In genomic region chr16:3017262-3017805, GRCh38 we compare ENCODE assay signal across 30 cellular contexts. TPM values are rescaled to one million over a fixed set of nuclear protein-coding genes. Genes with fewer than 3 reads are reported as not detected.
DNase-seq lines count a peak whose midpoint lies in the region; ATAC-seq and TF ChIP-seq lines count a peak whose summit lies in the region.
"Had no signal": no experiment of that assay in that cellular context is flagged by ENCODE, and none has a peak within 500 bp of the region (broad histone marks: within the 10 kb centered on the region; RNA-seq: fewer than 3 reads in every experiment).

No MANE protein-coding gene starts in this region.

- H3K9me3 ChIP-seq in HUES64 (ENCODE audit: insufficient read depth, low read depth, low read length) (no peaks in the 10 kb centered on the region), endodermal cell (ENCODE audit: control insufficient read depth, low read length) (no peaks in the 10 kb centered on the region)
- H3K9me3 ChIP-seq: BLaER1, colonic mucosa, pancreas, thoracic aorta had no signal

- peak overlapping the region; percentile 76 for H2BK5ac ChIP-seq in mesendoderm (ENCODE audit: low read length)

- H3K4ac ChIP-seq in mesendoderm (ENCODE audit: low read depth, low read length): peak overlapping the region; percentile 93

- peak overlapping the region; percentile 70 for H3K18ac ChIP-seq in mesendoderm (ENCODE audit: low read length)

- H2BK120ac ChIP-seq in mesendoderm (ENCODE audit: low read depth, low read length): no peak overlapping the region

- H2AK5ac ChIP-seq in mesendoderm (ENCODE audit: low read length): peak overlapping the region; percentile 69

- no peak for ATAC-seq in left lobe of liver
- ATAC-seq in activated CD8-positive, alpha-beta T cell treated with anti-CD3 and anti-CD28 coated beads, Interleukin-2, amount 10 ng/mL, durations not matched to agents 7 days and 5 days: no peak
- ATAC-seq: GM12878, pancreas had no signal

- peak overlapping the region; percentile 29 for H3K23ac ChIP-seq in mesendoderm (ENCODE audit: low read length)

- H3K4me3 ChIP-seq in HUES64 (ENCODE audit: low read length): peak overlapping the region; percentile 97
- H3K4me3 ChIP-seq in endodermal cell (ENCODE audit: low read length): peak overlapping the region; percentile 97
- peak overlapping the region; percentile 89 for H3K4me3 ChIP-seq in mesendoderm (ENCODE audit: low read length)
- H3K4me3 ChIP-seq: BLaER1, colonic mucosa, GM12878, lung, pancreas, thoracic aorta had no signal

- H3K79me1 ChIP-seq in mesendoderm (ENCODE audit: low read length): peaks cover 3% of the 10 kb centered on the region

- H3K4me1 Mint-ChIP-seq in endodermal cell: peaks cover 46% of the 10 kb centered on the region
- peaks cover 20% of the 10 kb centered on the region for H3K4me1 Mint-ChIP-seq in type B pancreatic cell (ENCODE audit: unreplicated experiment)
- peaks cover 28% of the 10 kb centered on the region for H3K4me1 Mint-ChIP-seq in activated CD8-positive, alpha-beta T cell treated with anti-CD3 and anti-CD28 coated beads, Interleukin-2, amount 10 ng/mL, durations not matched to agents 7 days and 5 days (ENCODE audit: low read depth)

- H3K27ac Mint-ChIP-seq in endodermal cell: peak overlapping the region; percentile 91
- H3K27ac Mint-ChIP-seq in type B pancreatic cell: peak overlapping the region; percentile 85
- H3K27ac Mint-ChIP-seq in activated CD8-positive, alpha-beta T cell treated with anti-CD3 and anti-CD28 coated beads, Interleukin-2, amount 10 ng/mL, durations not matched to agents 7 days and 5 days: no peak overlapping the region
- H3K27ac Mint-ChIP-seq: activated B cell treated with CpG ODN at 0.5 μM for 24 hours; activated CD4-positive, alpha-beta T cell treated with anti-CD3 and anti-CD28 coated beads, Interleukin-2, amount 10 ng/mL, durations not matched to agents 7 days and 5 days; activated naive CD8-positive, alpha-beta T cell treated with anti-CD3 and anti-CD28 coated beads for 36 hours; activated T-cell treated with anti-CD3 and anti-CD28 coated beads, Interleukin-2, amount 50 U/mL, for 24 hours; stimulated activated naive CD8-positive, alpha-beta T cell treated with anti-CD3 and anti-CD28 coated beads, Interleukin-15, Interleukin-2, amounts not matched to agents 100 ng/mL and 50 ng/mL, for 24 hours had no signal

- peaks cover 21% of the 10 kb centered on the region for H3K79me2 ChIP-seq in mesendoderm (ENCODE audit: control insufficient read depth, insufficient read depth, low read length)

- POLR2A ChIA-PET in activated CD8-positive, alpha-beta T cell treated with anti-CD3 and anti-CD28 coated beads, Interleukin-2, amount 10 ng/mL, durations not matched to agents 7 days and 5 days (lab: Charles Lee): no interaction called here

- WGBS in HUES64: 2% methylated on average over 29 of the region's 29 CpGs
- WGBS in endodermal cell (ENCODE audit: insufficient coverage in 1 of 2, insufficient read length in 1 of 2), 2 experiments: 1 to 2% methylated on average over 13 to 29 of the region's 29 CpGs
- no CpG with 5 or more reads among the region's 29 CpGs for WGBS in mesendoderm (ENCODE audit: extremely low coverage, insufficient coverage, low lambda C conversion rate)

- CTCF ChIA-PET in activated CD8-positive, alpha-beta T cell treated with anti-CD3 and anti-CD28 coated beads, Interleukin-2, amount 10 ng/mL, durations not matched to agents 7 days and 5 days (lab: Charles Lee): interaction anchor here (1.0 to 7.2 kb wide), 2 partner anchors 13 to 14 kb away, joined by 3 to 105 read pairs; no protein-coding TSS in a partner anchor

- peaks cover 25% of the 10 kb centered on the region for H3K36me3 Mint-ChIP-seq in endodermal cell (ENCODE audit: low read depth)
- no peaks in the 10 kb centered on the region for H3K36me3 Mint-ChIP-seq in type B pancreatic cell
- peaks cover under 1% of the 10 kb centered on the region for H3K36me3 Mint-ChIP-seq in activated CD8-positive, alpha-beta T cell treated with anti-CD3 and anti-CD28 coated beads, Interleukin-2, amount 10 ng/mL, durations not matched to agents 7 days and 5 days (ENCODE audit: low read depth)
- H3K36me3 Mint-ChIP-seq: activated naive CD8-positive, alpha-beta T cell treated with anti-CD3 and anti-CD28 coated beads for 36 hours had no signal

- H3K27me3 Mint-ChIP-seq in endodermal cell (ENCODE audit: insufficient read depth): peaks cover 13% of the 10 kb centered on the region
- peaks cover 48% of the 10 kb centered on the region for H3K27me3 Mint-ChIP-seq in type B pancreatic cell
- H3K27me3 Mint-ChIP-seq in activated CD8-positive, alpha-beta T cell treated with anti-CD3 and anti-CD28 coated beads, Interleukin-2, amount 10 ng/mL, durations not matched to agents 7 days and 5 days (ENCODE audit: low read depth): peaks cover 24% of the 10 kb centered on the region

- peaks cover 25% of the 10 kb centered on the region for H3K4me1 ChIP-seq in HUES64 (ENCODE audit: insufficient read depth, low read length)
- peaks cover 8% of the 10 kb centered on the region for H3K4me1 ChIP-seq in endodermal cell (ENCODE audit: control insufficient read depth, insufficient read depth, low read length)
- peaks cover 3% of the 10 kb centered on the region for H3K4me1 ChIP-seq in mesendoderm (ENCODE audit: control insufficient read depth, low read depth, low read length)

- H3K27me3 ChIP-seq in HUES64 (ENCODE audit: insufficient read depth, low read length) (peaks cover 9% of the 10 kb centered on the region; the same call in 1 of the 2 replicates), endodermal cell (ENCODE audit: control insufficient read depth, insufficient read depth, low read length, poor library complexity, severe bottlenecking) (no peaks in the 10 kb centered on the region), mesendoderm (ENCODE audit: insufficient read depth, low read length, poor library complexity) (no peaks in the 10 kb centered on the region)
- H3K27me3 ChIP-seq: colonic mucosa, pancreas had no signal

- no peak for TF ChIP-seq CTCF in endodermal cell (conservative IDR thresholded peaks at IDR 0.05)
- no peak for TF ChIP-seq CTCF in type B pancreatic cell (conservative IDR thresholded peaks at IDR 0.05)

- H3K9me3 Mint-ChIP-seq in endodermal cell (no peaks in the 10 kb centered on the region), type B pancreatic cell (no peaks in the 10 kb centered on the region)
- H3K9me3 Mint-ChIP-seq in activated CD8-positive, alpha-beta T cell treated with anti-CD3 and anti-CD28 coated beads, Interleukin-2, amount 10 ng/mL, durations not matched to agents 7 days and 5 days (ENCODE audit: insufficient read depth): no peaks in the 10 kb centered on the region
- H3K9me3 Mint-ChIP-seq: activated B cell treated with CpG ODN at 0.5 μM for 24 hours; activated CD4-positive, alpha-beta T cell treated with anti-CD3 and anti-CD28 coated beads, Interleukin-2, amount 10 ng/mL, durations not matched to agents 7 days and 5 days; activated naive CD8-positive, alpha-beta T cell treated with anti-CD3 and anti-CD28 coated beads for 36 hours; activated T-cell treated with anti-CD3 and anti-CD28 coated beads, Interleukin-2, amount 50 U/mL, for 24 hours; stimulated activated naive CD8-positive, alpha-beta T cell treated with anti-CD3 and anti-CD28 coated beads, Interleukin-15, Interleukin-2, amounts not matched to agents 100 ng/mL and 50 ng/mL, for 24 hours had no signal

- H3K9ac ChIP-seq in HUES64 (ENCODE audit: low read depth, low read length): peak overlapping the region; percentile 98
- H3K9ac ChIP-seq in endodermal cell (ENCODE audit: extremely low read depth, low read length, poor library complexity, severe bottlenecking): peak overlapping the region; percentile 93
- H3K9ac ChIP-seq in mesendoderm (ENCODE audit: low read length): peak overlapping the region; percentile 98
- H3K9ac ChIP-seq: BLaER1 had no signal

- peak overlapping the region; percentile 88 for H3K4me3 Mint-ChIP-seq in endodermal cell
- H3K4me3 Mint-ChIP-seq in type B pancreatic cell: peak overlapping the region; percentile 83
- H3K4me3 Mint-ChIP-seq in activated CD8-positive, alpha-beta T cell treated with anti-CD3 and anti-CD28 coated beads, Interleukin-2, amount 10 ng/mL, durations not matched to agents 7 days and 5 days: no peak overlapping the region
- H3K4me3 Mint-ChIP-seq: activated B cell treated with CpG ODN at 0.5 μM for 24 hours; activated CD4-positive, alpha-beta T cell treated with anti-CD3 and anti-CD28 coated beads, Interleukin-2, amount 10 ng/mL, durations not matched to agents 7 days and 5 days; activated naive CD8-positive, alpha-beta T cell treated with anti-CD3 and anti-CD28 coated beads for 36 hours; activated T-cell treated with anti-CD3 and anti-CD28 coated beads, Interleukin-2, amount 50 U/mL, for 24 hours; stimulated activated naive CD8-positive, alpha-beta T cell treated with anti-CD3 and anti-CD28 coated beads, Interleukin-15, Interleukin-2, amounts not matched to agents 100 ng/mL and 50 ng/mL, for 24 hours had no signal

- H3K36me3 ChIP-seq in HUES64 (ENCODE audit: insufficient read depth, low read length) (peaks cover 21% of the 10 kb centered on the region), endodermal cell (ENCODE audit: control insufficient read depth, insufficient read depth, low read length) (peaks cover 20% of the 10 kb centered on the region), mesendoderm (ENCODE audit: control insufficient read depth, insufficient read depth, low read length) (peaks cover 2% of the 10 kb centered on the region)
- H3K36me3 ChIP-seq: BLaER1, colonic mucosa, thoracic aorta had no signal

- H3K27ac ChIP-seq in HUES64 (ENCODE audit: low read depth, low read length) (peak overlapping the region; percentile 99), endodermal cell (ENCODE audit: low read depth, low read length) (no peak overlapping the region), mesendoderm (ENCODE audit: low read depth, low read length) (peak overlapping the region; percentile 60)
- H3K27ac ChIP-seq: BLaER1, colonic mucosa, epithelial cell of prostate, pancreas, RWPE1, thoracic aorta had no signal

- H3K56ac ChIP-seq in mesendoderm (ENCODE audit: low read length): peak overlapping the region; percentile 97

- no peak overlapping the region for H2BK15ac ChIP-seq in mesendoderm (replicated peaks; ENCODE audit: low read depth)

- H4K8ac ChIP-seq in mesendoderm (ENCODE audit: low read depth, low read length): no peak overlapping the region

- H4K5ac ChIP-seq in mesendoderm (ENCODE audit: low read length): no peak overlapping the region

- DNase-seq in endodermal cell: no peak
- DNase-seq in mesendoderm: peak; percentile 42
- DNase-seq in type B pancreatic cell (ENCODE audit: extremely low spot score, unreplicated experiment): no peak
- no peak for DNase-seq in left lobe of liver (ENCODE audit: low spot score)
- no peak for DNase-seq in activated CD8-positive, alpha-beta T cell treated with anti-CD3 and anti-CD28 coated beads, Interleukin-2, amount 10 ng/mL, durations not matched to agents 7 days and 5 days
- no peak for DNase-seq in NCI-H146 treated with DMSO at 0.1 percent for 48 hours (lab: John Stamatoyannopoulos, UW; ENCODE audit: unreplicated experiment)
- DNase-seq: activated B cell treated with CpG ODN at 0.5 μM for 24 hours; activated CD4-positive, alpha-beta T cell treated with anti-CD3 and anti-CD28 coated beads, Interleukin-2, amount 10 ng/mL, durations not matched to agents 7 days and 5 days; activated gamma-delta T cell; activated naive CD8-positive, alpha-beta T cell treated with anti-CD3 and anti-CD28 coated beads for 36 hours; activated T-cell treated with anti-CD3 and anti-CD28 coated beads, Interleukin-2, amount 50 U/mL, for 24 hours; colonic mucosa; EL; HCEC 1CT; NCI-H1048; NCI-H510A had no signal

- peak overlapping the region; percentile 94 for H3K4me2 ChIP-seq in mesendoderm (ENCODE audit: low read length)

RNA-seq across cellular contexts. Expression of gene CLDN6, which starts 0.6 kb away (rescaled TPM):
- polyA plus RNA-seq in HUES64 (2013, experiment 1 of 2): 517 TPM
- polyA plus RNA-seq in HUES64 (2013, experiment 2 of 2): 422 TPM
- total RNA-seq in endodermal cell (100 to 1,000 TPM; 404 to 572 TPM), type B pancreatic cell (ENCODE audit: low replicate concordance) (98.9 and 243 TPM in 2 replicates), left lobe of liver (0.96 TPM)
- 135 TPM for polyA plus RNA-seq in endodermal cell (2013, experiment 1 of 2)
- 120 TPM for polyA plus RNA-seq in endodermal cell (2013, experiment 2 of 2)
- 508 TPM for polyA plus RNA-seq in mesendoderm (2013, experiment 1 of 2)
- polyA plus RNA-seq in mesendoderm (2013, experiment 2 of 2): 491 TPM
- total RNA-seq in activated CD8-positive, alpha-beta T cell treated with anti-CD3 and anti-CD28 coated beads, Interleukin-2, amount 10 ng/mL, durations not matched to agents 7 days and 5 days: not detected
- total RNA-seq: activated B cell treated with CpG ODN at 0.5 μM for 24 hours; activated CD4-positive, alpha-beta T cell treated with anti-CD3 and anti-CD28 coated beads, Interleukin-2, amount 10 ng/mL, durations not matched to agents 7 days and 5 days; activated naive CD8-positive, alpha-beta T cell treated with anti-CD3 and anti-CD28 coated beads for 36 hours; OCI-LY7; SK-MEL-5; T-helper 1 cell treated with Interleukin-12 subunit alpha and Interleukin-12 subunit beta and Interleukin-4 antibody, amounts not matched to agents 30 ng/mL and 1 ng/mL, for 36 hours; thoracic aorta had no signal
- polyA plus RNA-seq: neural cell had no signal

RNA-seq across cellular contexts. Expression of gene TNFRSF12A, which starts 2.8 kb away (rescaled TPM):
- 63.8 TPM for polyA plus RNA-seq in HUES64 (2013, experiment 1 of 2)
- polyA plus RNA-seq in HUES64 (2013, experiment 2 of 2): 60.7 TPM
- 10 to 100 TPM; 37.8 to 43.5 TPM for total RNA-seq in endodermal cell
- 38.0 TPM for polyA plus RNA-seq in endodermal cell (2013, experiment 1 of 2)
- polyA plus RNA-seq in endodermal cell (2013, experiment 2 of 2): 36.2 TPM
- polyA plus RNA-seq in mesendoderm (2013, experiment 1 of 2): 126 TPM
- 126 TPM for polyA plus RNA-seq in mesendoderm (2013, experiment 2 of 2)
- total RNA-seq in type B pancreatic cell (ENCODE audit: low replicate concordance): 24.0 and 55.5 TPM in 2 replicates
- total RNA-seq in left lobe of liver: 4.3 TPM
- 1 to 10 TPM; 4.2 to 4.7 TPM for total RNA-seq in activated CD8-positive, alpha-beta T cell treated with anti-CD3 and anti-CD28 coated beads, Interleukin-2, amount 10 ng/mL, durations not matched to agents 7 days and 5 days

RNA-seq across cellular contexts. Expression of gene CLDN9, which starts 4.6 kb away (rescaled TPM):
- polyA plus RNA-seq in HUES64 (2013, experiment 1 of 2): 0.25 TPM
- 0.44 TPM for polyA plus RNA-seq in HUES64 (2013, experiment 2 of 2)
- total RNA-seq in endodermal cell (under 1 TPM in 1 of 2 donors, not detected in 1; 0.18 TPM), type B pancreatic cell (ENCODE audit: low replicate concordance) (0.99 and 3.4 TPM in 2 replicates), left lobe of liver (1.5 TPM)
- polyA plus RNA-seq in endodermal cell (2013, experiment 1 of 2): not detected
- 0.12 TPM for polyA plus RNA-seq in endodermal cell (2013, experiment 2 of 2)
- 0.20 TPM for polyA plus RNA-seq in mesendoderm (2013, experiment 1 of 2)
- polyA plus RNA-seq in mesendoderm (2013, experiment 2 of 2): 0.15 TPM
- under 1 TPM in 1 of 2 experiments, not detected in 1; 0.16 TPM for total RNA-seq in activated CD8-positive, alpha-beta T cell treated with anti-CD3 and anti-CD28 coated beads, Interleukin-2, amount 10 ng/mL, durations not matched to agents 7 days and 5 days
- total RNA-seq: activated B cell treated with CpG ODN at 0.5 μM for 24 hours; activated CD4-positive, alpha-beta T cell treated with anti-CD3 and anti-CD28 coated beads, Interleukin-2, amount 10 ng/mL, durations not matched to agents 7 days and 5 days; activated naive CD8-positive, alpha-beta T cell treated with anti-CD3 and anti-CD28 coated beads for 36 hours; GM12878; SK-MEL-5 had no signal
- polyA plus RNA-seq: AG04450, GM12878, neural cell had no signal

RNA-seq across cellular contexts. Expression of gene HCFC1R1, which starts 6.4 kb away (rescaled TPM):
- polyA plus RNA-seq in HUES64 (2013, experiment 1 of 2): 64.6 TPM
- 74.2 TPM for polyA plus RNA-seq in HUES64 (2013, experiment 2 of 2)
- total RNA-seq in endodermal cell: 10 to 100 TPM; 49.8 to 59.1 TPM
- 68.3 TPM for polyA plus RNA-seq in endodermal cell (2013, experiment 1 of 2)
- 61.5 TPM for polyA plus RNA-seq in endodermal cell (2013, experiment 2 of 2)
- polyA plus RNA-seq in mesendoderm (2013, experiment 1 of 2): 73.7 TPM
- polyA plus RNA-seq in mesendoderm (2013, experiment 2 of 2): 75.5 TPM
- 34.8 and 49.4 TPM in 2 replicates for total RNA-seq in type B pancreatic cell (ENCODE audit: low replicate concordance)
- 11.2 TPM for total RNA-seq in left lobe of liver
- total RNA-seq in activated CD8-positive, alpha-beta T cell treated with anti-CD3 and anti-CD28 coated beads, Interleukin-2, amount 10 ng/mL, durations not matched to agents 7 days and 5 days: 10 to 100 TPM; 41.0 to 41.7 TPM

RNA-seq across cellular contexts. Expression of gene THOC6, which starts 6.5 kb away (rescaled TPM):
- 53.2 TPM for polyA plus RNA-seq in HUES64 (2013, experiment 1 of 2)
- 46.4 TPM for polyA plus RNA-seq in HUES64 (2013, experiment 2 of 2)
- total RNA-seq in endodermal cell: 10 to 100 TPM; 45.8 to 52.4 TPM
- 34.6 TPM for polyA plus RNA-seq in endodermal cell (2013, experiment 1 of 2)
- polyA plus RNA-seq in endodermal cell (2013, experiment 2 of 2): 34.8 TPM
- polyA plus RNA-seq in mesendoderm (2013, experiment 1 of 2): 38.1 TPM
- polyA plus RNA-seq in mesendoderm (2013, experiment 2 of 2): 37.5 TPM
- total RNA-seq in type B pancreatic cell (ENCODE audit: low replicate concordance): 40.1 and 50.7 TPM in 2 replicates
- 9.6 TPM for total RNA-seq in left lobe of liver
- total RNA-seq in activated CD8-positive, alpha-beta T cell treated with anti-CD3 and anti-CD28 coated beads, Interleukin-2, amount 10 ng/mL, durations not matched to agents 7 days and 5 days: 10 to 100 TPM; 57.4 to 57.9 TPM

Comparison
In these comparisons a context has a peak if more than half of its experiments do, and no peak if none do; other contexts are left out.
1. RNA of gene CLDN6, which starts 0.6 kb away (total RNA-seq): 404 to 572 TPM in endodermal cell and 98.9 to 243 TPM in type B pancreatic cell; 0.96 TPM in left lobe of liver (single experiment) and not detected in activated CD8-positive, alpha-beta T cell treated with anti-CD3 and anti-CD28 coated beads, Interleukin-2, amount 10 ng/mL, durations not matched to agents 7 days and 5 days; every median in the first group is over 10 times any median in the second.
2. Peak in every context shown above with its lines, with median percentiles within 50 percentile points of each other: H3K4me3 ChIP-seq and H3K9ac ChIP-seq.